ENCODE assay signal across 16 cellular contexts in the genomic region with DNA sequence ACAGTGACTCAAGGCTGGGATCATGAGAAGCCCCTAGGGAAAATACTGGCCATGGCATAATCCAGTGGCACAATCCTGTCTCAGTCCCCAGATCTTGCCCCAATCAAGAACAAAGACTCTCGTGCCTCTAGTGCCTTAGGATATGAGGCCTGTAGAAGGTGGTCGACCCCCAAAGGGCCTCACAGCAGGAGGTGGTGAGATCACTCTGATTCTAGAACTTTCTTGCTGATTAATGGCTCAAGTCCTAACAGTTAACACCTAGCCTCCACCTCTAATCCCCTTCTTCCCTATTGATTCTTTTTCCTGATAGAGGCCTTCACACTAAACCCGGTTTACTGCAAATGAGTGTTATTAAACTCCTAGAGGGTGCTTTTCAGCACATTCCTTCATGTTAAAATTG.
"Had no signal": no experiment of that assay in that cellular context is flagged by ENCODE, and none has a peak within 500 bp of the region (broad histone marks: within the 10 kb centered on the region; RNA-seq: fewer than 3 reads in every experiment).

No MANE protein-coding gene starts in this region.

- H3K27ac Mint-ChIP-seq: dendritic cell treated with granulocyte-macrophage colony-stimulating factor and Interleukin-4, amounts not matched to agents 40 ng/mL and 50 ng/mL, for 4 days had no signal

- ATAC-seq: left colon, left ventricle myocardium superior, right cardiac atrium had no signal

- H3K4me2 ChIP-seq: hepatocyte had no signal

- H3K9me3 ChIP-seq: neutrophil had no signal

- H3K4me3 ChIP-seq: hepatocyte, lung had no signal

- H3K27ac ChIP-seq: hepatocyte, neutrophil had no signal

- H3K27me3 ChIP-seq: hepatocyte, neutrophil had no signal

- H3K27me3 Mint-ChIP-seq: dendritic cell treated with granulocyte-macrophage colony-stimulating factor and Interleukin-4, amounts not matched to agents 40 ng/mL and 50 ng/mL, for 4 days; naive B cell had no signal

- H3K9me3 Mint-ChIP-seq: dendritic cell treated with granulocyte-macrophage colony-stimulating factor and Interleukin-4, amounts not matched to agents 40 ng/mL and 50 ng/mL, for 4 days; naive B cell; nephron had no signal

- H2AFZ ChIP-seq: hepatocyte had no signal

- DNase-seq: foreskin melanocyte; head of caudate nucleus; left colon; left ventricle myocardium superior; mesenchymal stem cell; naive B cell; right cardiac atrium; small intestine; stimulated activated CD4-positive, alpha-beta T cell treated with anti-CD3 and anti-CD28 coated beads, Interleukin-12 subunit alpha, Interleukin-12 subunit beta, amount 100 ng/mL, for 4 hours; stimulated activated naive CD4-positive, alpha-beta T cell treated with Interleukin-2 at 50 U/mL for 16 hours; trophoblast cell had no signal

- H3K36me3 ChIP-seq: neutrophil had no signal

- H3K4me3 Mint-ChIP-seq: dendritic cell treated with granulocyte-macrophage colony-stimulating factor and Interleukin-4, amounts not matched to agents 40 ng/mL and 50 ng/mL, for 4 days; naive B cell; nephron had no signal
